Comparison of ENCODE assay signal across 14 cellular contexts in genomic region chr6:135170849-135171248, GRCh38. TPM values are rescaled to one million over a fixed set of nuclear protein-coding genes. Genes with fewer than 3 reads are reported as not detected.
A peak's percentile ranks its signal among the peaks of the same experiment; 100 is the strongest.
DNase-seq lines count a peak whose midpoint lies in the region; ATAC-seq and TF ChIP-seq lines count a peak whose summit lies in the region.
"Had no signal": no experiment of that assay in that cellular context is flagged by ENCODE, and none has a peak within 500 bp of the region (broad histone marks: within the 10 kb centered on the region; RNA-seq: fewer than 3 reads in every experiment).

No MANE protein-coding gene starts in this region.

- no peak for TF ChIP-seq CTCF in PC-3 (conservative IDR thresholded peaks at IDR 0.05; ENCODE audit: low read depth, low read length)
- no peak for TF ChIP-seq CTCF in left lung (IDR thresholded peaks at IDR 0.05)

- H3K27ac ChIP-seq in PC-3 (ENCODE audit: low read length) = no peak overlapping the region
- no peak overlapping the region for H3K27ac ChIP-seq in left lung
- H3K27ac ChIP-seq in effector memory CD4-positive, alpha-beta T cell (ENCODE audit: insufficient read depth, low read length, poor library complexity, severe bottlenecking) = no peak overlapping the region
- H3K27ac ChIP-seq: esophagus muscularis mucosa, parathyroid adenoma had no signal

- H3K9me3 ChIP-seq in PC-3 (ENCODE audit: low read length) = no peaks in the 10 kb centered on the region
- H3K9me3 ChIP-seq in left lung = no peaks in the 10 kb centered on the region
- no peaks in the 10 kb centered on the region for H3K9me3 ChIP-seq in effector memory CD4-positive, alpha-beta T cell (ENCODE audit: control insufficient read depth, low read length)
- H3K9me3 ChIP-seq: Caco-2, esophagus muscularis mucosa had no signal

- no peaks in the 10 kb centered on the region for H4K20me1 ChIP-seq in PC-3 (ENCODE audit: low read length)

- no peaks in the 10 kb centered on the region for H3K9me2 ChIP-seq in PC-3 (replicated peaks; ENCODE audit: low read length)

- H3K4me1 ChIP-seq in PC-3 (ENCODE audit: insufficient read depth, low read length) (no peaks in the 10 kb centered on the region), left lung (no peaks in the 10 kb centered on the region)
- no peaks in the 10 kb centered on the region for H3K4me1 ChIP-seq in effector memory CD4-positive, alpha-beta T cell (ENCODE audit: control insufficient read depth, insufficient read depth, low read length, poor library complexity, severe bottlenecking)
- H3K4me1 ChIP-seq: Caco-2, esophagus muscularis mucosa, parathyroid adenoma had no signal

- DNase-seq in activated CD4-positive, CD25-positive, alpha-beta regulatory T cell treated with anti-CD3 and anti-CD28 coated beads, Interleukin-2, amount 50 U/mL, for 72 hours = no peak
- DNase-seq in PC-3 = peak; percentile 21
- DNase-seq in left lung = no peak
- no peak for DNase-seq in effector memory CD4-positive, alpha-beta T cell
- no peak for DNase-seq in RKO (ENCODE audit: low spot score)
- DNase-seq: Caco-2; mesendoderm; NCI-H2029; stimulated activated CD4-positive, alpha-beta T cell treated with anti-CD3 and anti-CD28 coated beads, Interleukin-2, amount 100 ng/mL, for 48 hours had no signal

- H3K27me3 ChIP-seq in PC-3 (ENCODE audit: low read length) (no peaks in the 10 kb centered on the region), left lung (no peaks in the 10 kb centered on the region)
- no peaks in the 10 kb centered on the region for H3K27me3 ChIP-seq in effector memory CD4-positive, alpha-beta T cell (replicated peaks; ENCODE audit: control insufficient read depth, insufficient read depth, low read length, poor library complexity, severe bottlenecking)
- H3K27me3 ChIP-seq: esophagus muscularis mucosa had no signal

- BruUV-seq in PC-3 (replicated peaks; lab: Mats Ljungman, UMichigan) = no TSS peak

- POLR2A ChIA-PET in PC-3 (lab: Charles Lee; ENCODE audit: unreplicated experiment) = no interaction called here

- no peak overlapping the region for H3K4me2 ChIP-seq in PC-3 (ENCODE audit: low read length)

- intact Hi-C loops in PC-3 (cut with micrococcal nuclease) (no loop called here), left lung (cut with DNase I) (no loop called here)

- H3F3A ChIP-seq in PC-3 (ENCODE audit: low read length, unreplicated experiment) = no peaks in the 10 kb centered on the region

- CTCF ChIA-PET in PC-3 (lab: Charles Lee) = no interaction called here

- peak; percentile 82 to 89 for ATAC-seq in activated CD4-positive, CD25-positive, alpha-beta regulatory T cell treated with anti-CD3 and anti-CD28 coated beads, Interleukin-2, amount 50 U/mL, for 24 hours
- ATAC-seq in GM21447 (IDR thresholded peaks at IDR 0.05; ENCODE audit: unreplicated experiment) = peak; percentile 44
- ATAC-seq in PC-3 = no peak
- peak; percentile 26 for ATAC-seq in left lung
- no peak for ATAC-seq in GM21619 (IDR thresholded peaks at IDR 0.05; ENCODE audit: unreplicated experiment)

- H3K4me3 ChIP-seq in PC-3 (ENCODE audit: low read length) (no peak overlapping the region), left lung (no peak overlapping the region)
- no peak overlapping the region for H3K4me3 ChIP-seq in effector memory CD4-positive, alpha-beta T cell (ENCODE audit: insufficient read depth, low read depth, low read length, poor library complexity, severe bottlenecking)
- H3K4me3 ChIP-seq: esophagus muscularis mucosa had no signal

- H2AFZ ChIP-seq in PC-3 (ENCODE audit: low read length) = no peak overlapping the region
- H2AFZ ChIP-seq: parathyroid adenoma had no signal

- H3K79me2 ChIP-seq in PC-3 (ENCODE audit: low read length) = no peaks in the 10 kb centered on the region
- H3K79me2 ChIP-seq: parathyroid adenoma had no signal

- no peaks in the 10 kb centered on the region for H3K36me3 ChIP-seq in PC-3 (ENCODE audit: low read depth, low read length)
- H3K36me3 ChIP-seq in left lung = no peaks in the 10 kb centered on the region
- H3K36me3 ChIP-seq in effector memory CD4-positive, alpha-beta T cell (ENCODE audit: control insufficient read depth, insufficient read depth, low read length) = no peaks in the 10 kb centered on the region
- H3K36me3 ChIP-seq: esophagus muscularis mucosa had no signal

- H3K9ac ChIP-seq in PC-3 (ENCODE audit: low read length) = no peak overlapping the region
- H3K9ac ChIP-seq: parathyroid adenoma had no signal

RNA-seq across cellular contexts. Expression of gene MYB, which starts 10.3 kb away (rescaled TPM):
- total RNA-seq in PC-3 (2014; rRNA removed) (1.4 and 4.4 TPM in 2 replicates), left lung (1 to 10 TPM; 1.3 to 2.5 TPM)

Comparison
In these comparisons a context has a peak if more than half of its experiments do, and no peak if none do; other contexts are left out.
1. ATAC-seq: peak in activated CD4-positive, CD25-positive, alpha-beta regulatory T cell treated with anti-CD3 and anti-CD28 coated beads, Interleukin-2, amount 50 U/mL, for 24 hours (2 of 2), GM21447 (single experiment) and left lung (single experiment); none in PC-3 (single experiment) and GM21619 (single experiment).